Comparison of ENCODE assay signal across 8 cellular contexts in genomic region chr17:10737168-10737622, GRCh38. TPM values are rescaled to one million over a fixed set of nuclear protein-coding genes. Genes with fewer than 3 reads are reported as not detected.
DNase-seq lines count a peak whose midpoint lies in the region; ATAC-seq, FAIRE-seq and TF ChIP-seq lines count a peak whose summit lies in the region.

No MANE protein-coding gene starts in this region.

- BruUV-seq in HCT116 (replicated peaks; lab: Mats Ljungman, UMichigan): no TSS peak
- no TSS peak for BruUV-seq in K562 (replicated peaks; lab: Mats Ljungman, UMichigan)

- no peaks in the 10 kb centered on the region for H3K9me1 ChIP-seq in K562 (ENCODE audit: control insufficient read depth, insufficient read depth, low read length)

- TF ChIP-seq CTCF in HCT116 (IDR thresholded peaks at IDR 0.05 in 2 of 3, conservative IDR thresholded peaks at IDR 0.05 in 1 of 3; ENCODE audit: borderline replicate concordance in 1 of 3, insufficient read depth in 1 of 3, low read depth in 2 of 3, low read length in 2 of 3) (peak; percentile 58 to 87 (median 74); a peak in 5 of 6 replicates), K562 (IDR thresholded peaks at IDR 0.05 in 2 of 3, conservative IDR thresholded peaks at IDR 0.05 in 1 of 3; ENCODE audit: insufficient read depth in 2 of 3, low read depth in 1 of 3, low read length in 3 of 3) (peak; percentile 61 to 70 (median 67))

- TF ChIP-seq EP300 in K562 (IDR thresholded peaks at IDR 0.05; ENCODE audit: low read length): no peak

- H3K9me2 ChIP-seq in HCT116 (ENCODE audit: insufficient read depth): no peaks in the 10 kb centered on the region

- no peak overlapping the region for H3K9ac ChIP-seq in HCT116 (ENCODE audit: low read length)
- no peak overlapping the region for H3K9ac ChIP-seq in K562 (ENCODE audit: insufficient read depth in 1 of 2, low read depth in 2 of 2, low read length in 2 of 2)

- H3K9me3 ChIP-seq in HCT116 (ENCODE audit: control insufficient read depth in 1 of 2, insufficient read depth in 1 of 2, low read depth in 1 of 2, low read length in 2 of 2): no peaks in the 10 kb centered on the region
- no peaks in the 10 kb centered on the region for H3K9me3 ChIP-seq in K562 (replicated peaks; ENCODE audit: control insufficient read depth, insufficient read depth, low read depth, low read length)

- H3K79me2 ChIP-seq in HCT116 (ENCODE audit: insufficient read depth, low read length) (no peaks in the 10 kb centered on the region), K562 (ENCODE audit: control insufficient read depth, insufficient read depth, low read length) (no peaks in the 10 kb centered on the region)

- H3K36me3 ChIP-seq in HCT116 (ENCODE audit: control insufficient read depth in 1 of 2, insufficient read depth in 2 of 2, low read length in 2 of 2) (no peaks in the 10 kb centered on the region), K562 (ENCODE audit: control insufficient read depth, insufficient read depth, low read length) (no peaks in the 10 kb centered on the region)

- CTCF ChIA-PET in HCT116 (lab: Charles Lee) (interaction anchor here (0.7 to 2.5 kb wide), 13 partner anchors 12 to 1198 kb away, joined by 3 to 31 read pairs (median 3); no protein-coding TSS in a partner anchor), K562 (lab: Yijun Ruan, JAX; ENCODE audit: low intra/inter-chr PET ratio) (interaction anchor here (0.7 to 1.5 kb wide), 2 partner anchors 108 to 1249 kb away, joined by 3 to 5 read pairs; no protein-coding TSS in a partner anchor)

- TF ChIP-seq POLR2A in HCT116 (IDR thresholded peaks at IDR 0.05; ENCODE audit: borderline replicate concordance, extremely low read depth, insufficient read depth, insufficient read length): no peak
- no peak for TF ChIP-seq POLR2A in K562 (conservative IDR thresholded peaks at IDR 0.05)

- H3K4me1 ChIP-seq in HCT116 (ENCODE audit: control insufficient read depth in 1 of 2, insufficient read depth in 2 of 2, low read length in 2 of 2) (no peaks in the 10 kb centered on the region), K562 (replicated peaks in 1 of 2; ENCODE audit: control insufficient read depth in 2 of 2, insufficient read depth in 2 of 2, low read length in 2 of 2) (no peaks in the 10 kb centered on the region)

- TF ChIP-seq RAD21 in HCT116 (IDR thresholded peaks at IDR 0.05; ENCODE audit: low read depth): peak; percentile 77
- TF ChIP-seq RAD21 in K562 (CRISPR knock-in tag; conservative IDR thresholded peaks at IDR 0.05 in 1 of 2, IDR thresholded peaks at IDR 0.05 in 1 of 2): peak; percentile 35 to 70; a peak in 3 of 4 replicates

- 7% methylated on average over 3 of the region's 6 CpGs for WGBS in K562 (ENCODE audit: insufficient coverage, low coverage, missing lambda C conversion rate)

- RAD21 ChIA-PET in HCT116 (lab: Charles Lee; ENCODE audit: low non-redundant PET in 1 of 2, low total read pairs in 2 of 2, uncharacterized antibody in 2 of 2, unreplicated experiment in 2 of 2): interaction anchor here (1.2 to 1.7 kb wide), 2 partner anchors 108 kb away, joined by 3 to 5 read pairs; no protein-coding TSS in a partner anchor

- peak; percentile 90 for FAIRE-seq in K562 (lab: Jason Lieb, UNC)

- in situ Hi-C loops in K562 (cut with MboI): no loop called here

- POLR2A ChIA-PET in HCT116 (lab: Charles Lee): no interaction called here
- POLR2A ChIA-PET in K562 (lab: Yijun Ruan, JAX): interaction anchor here (1.2 kb wide), 1 partner anchor 11 kb away, joined by 4 read pairs; no protein-coding TSS in a partner anchor

- DNase-seq in COLO829 (ENCODE audit: low spot score): peak; percentile 61
- peak; percentile 39 for DNase-seq in HCT116 (ENCODE audit: low read depth, low spot score)
- DNase-seq in RKO (ENCODE audit: low spot score): peak; percentile 45
- DNase-seq in K562 (ENCODE audit: extremely low read depth in 1 of 4, low spot score in 3 of 4): peak; percentile 35 to 51 (median 38)
- peak; percentile 76 for DNase-seq in iPS-NIHi11 (ENCODE audit: low spot score)
- peak; percentile 10 for DNase-seq in stimulated activated CD4-positive, alpha-beta T cell treated with anti-CD3 and anti-CD28 coated beads, Interleukin-1b, Interleukin-23, amount 100 ng/mL, for 48 hours

- ATAC-seq in HCT116: peak; percentile 94
- peak; percentile 80 for ATAC-seq in K562
- ATAC-seq in HG03460 (IDR thresholded peaks at IDR 0.05; ENCODE audit: unreplicated experiment): no peak
- no peak for ATAC-seq in GM21360 (IDR thresholded peaks at IDR 0.05; ENCODE audit: unreplicated experiment)

- H3K4me3 ChIP-seq in HCT116 (replicated peaks in 1 of 2; ENCODE audit: low read depth in 1 of 2, low read length in 2 of 2) (no peak overlapping the region), K562 (no peak overlapping the region)

- H3K27ac ChIP-seq in HCT116 (ENCODE audit: low read depth, low read length) (no peak overlapping the region), K562 (ENCODE audit: extremely low read depth, low read depth, low read length) (no peak overlapping the region)

- H4K20me1 ChIP-seq in HCT116 (ENCODE audit: insufficient read depth) (no peaks in the 10 kb centered on the region), K562 (replicated peaks; ENCODE audit: control insufficient read depth, insufficient read depth, low read length) (no peaks in the 10 kb centered on the region)

- intact Hi-C loops in HCT116 (cut with micrococcal nuclease): loop anchor here (1.0 to 5.0 kb wide), 3 partner anchors 108 to 1250 kb away; no protein-coding TSS in a partner anchor
- intact Hi-C loops in K562 (cut with micrococcal nuclease): loop anchor here (1.0 kb wide), 1 partner anchor 108 kb away; no protein-coding TSS in a partner anchor

- peak overlapping the region; percentile 19 for H2AFZ ChIP-seq in HCT116 (ENCODE audit: low read depth, low read length, poor library complexity, severe bottlenecking)
- no peak overlapping the region for H2AFZ ChIP-seq in K562 (ENCODE audit: low read depth, low read length)

- H3K27me3 ChIP-seq in HCT116 (ENCODE audit: insufficient read depth, low read length) (peaks cover 11% of the 10 kb centered on the region; the same call in 1 of the 2 replicates), K562 (ENCODE audit: control insufficient read depth in 2 of 2, insufficient read depth in 2 of 2, low read length in 2 of 2) (peaks cover 0 to 6% of the 10 kb centered on the region in 2 experiments; a peak in 2 of 5 replicates)

- H3K4me2 ChIP-seq in HCT116 (ENCODE audit: low read length) (no peak overlapping the region), K562 (ENCODE audit: insufficient read depth, low read length) (no peak overlapping the region)

RNA-seq across cellular contexts. Expression of gene TMEM220, which starts 7.4 kb away (rescaled TPM):
- total RNA-seq in HCT116 (2021; ENCODE audit: unreplicated experiment) (not detected), K562 (2014; rRNA removed) (not detected in 2 replicates), K562 (2014; rRNA removed; fragmentation: Illumina TruSeq; extraction: Trizol) (not detected in 2 replicates), K562 (2015; rRNA removed; fragmentation: Illumina TruSeq; extraction: Trizol) (not detected in 2 replicates), K562 (2021) (not detected in 2 replicates)
- 0.07 and 0.08 TPM in 2 replicates for polyA plus RNA-seq in HCT116 (2012)
- not detected in 2 replicates for total RNA-seq in K562 (2011; cell fraction: chromatin; rRNA removed; ENCODE audit: low replicate concordance)
- not detected in 2 replicates for total RNA-seq in K562 (2011; cell fraction: nucleolus; rRNA removed)
- total RNA-seq in K562 (2011; cell fraction: nucleoplasm; rRNA removed): not detected in 2 replicates
- polyA plus RNA-seq in K562 (2011; rRNA removed) (not detected in 2 replicates), K562 (2014; fragmentation: Illumina TruSeq; extraction: Trizol) (not detected in 2 replicates), K562 (2014; fragmentation: Nextera tagmentation; extraction: Ambion mirVana) (not detected), K562 (2014; rRNA removed) (not detected in 2 replicates)
- not detected in 2 replicates for polyA plus RNA-seq in K562 (2011; cell fraction: cytosol; rRNA removed)
- polyA plus RNA-seq in K562 (2011; cell fraction: nucleus; rRNA removed): not detected in 2 replicates
- polyA plus RNA-seq in K562 (2012): 0.03 and 0.25 TPM in 2 replicates
- not detected in 2 replicates for polyA minus RNA-seq in K562 (2011; rRNA and poly(A)+ RNA removed)
- polyA minus RNA-seq in K562 (2011; cell fraction: cytosol; rRNA and poly(A)+ RNA removed): not detected in 2 replicates
- polyA minus RNA-seq in K562 (2011; cell fraction: nucleus; rRNA and poly(A)+ RNA removed): not detected in 2 replicates

RNA-seq across cellular contexts. Expression of gene ADPRM, which starts 39.8 kb away (rescaled TPM):
- total RNA-seq in HCT116 (2021; ENCODE audit: unreplicated experiment): 7.9 TPM
- 8.0 and 12.1 TPM in 2 replicates for polyA plus RNA-seq in HCT116 (2012)
- 6.3 and 16.1 TPM in 2 replicates for total RNA-seq in K562 (2011; cell fraction: chromatin; rRNA removed; ENCODE audit: low replicate concordance)
- 5.8 and 6.8 TPM in 2 replicates for total RNA-seq in K562 (2011; cell fraction: nucleolus; rRNA removed)
- 5.5 and 8.9 TPM in 2 replicates for total RNA-seq in K562 (2011; cell fraction: nucleoplasm; rRNA removed)
- 4.0 and 4.7 TPM in 2 replicates for total RNA-seq in K562 (2014; rRNA removed)
- 9.0 and 10.0 TPM in 2 replicates for total RNA-seq in K562 (2014; rRNA removed; fragmentation: Illumina TruSeq; extraction: Trizol)
- total RNA-seq in K562 (2015; rRNA removed; fragmentation: Illumina TruSeq; extraction: Trizol): 4.6 and 5.2 TPM in 2 replicates
- 5.1 and 5.3 TPM in 2 replicates for total RNA-seq in K562 (2021)
- polyA plus RNA-seq in K562 (2011; rRNA removed): 11.4 and 11.5 TPM in 2 replicates
- polyA plus RNA-seq in K562 (2011; cell fraction: cytosol; rRNA removed): 3.9 and 8.4 TPM in 2 replicates
- polyA plus RNA-seq in K562 (2011; cell fraction: nucleus; rRNA removed): 3.4 and 5.5 TPM in 2 replicates
- 5.6 and 10.6 TPM in 2 replicates for polyA plus RNA-seq in K562 (2012)
- 6.0 and 6.2 TPM in 2 replicates for polyA plus RNA-seq in K562 (2014; fragmentation: Illumina TruSeq; extraction: Trizol)
- polyA plus RNA-seq in K562 (2014; fragmentation: Nextera tagmentation; extraction: Ambion mirVana): 10 to 100 TPM; 13.8 to 17.6 TPM
- 5.5 and 5.6 TPM in 2 replicates for polyA plus RNA-seq in K562 (2014; rRNA removed)
- 16.4 and 17.1 TPM in 2 replicates for polyA minus RNA-seq in K562 (2011; rRNA and poly(A)+ RNA removed)
- 2.2 and 2.7 TPM in 2 replicates for polyA minus RNA-seq in K562 (2011; cell fraction: cytosol; rRNA and poly(A)+ RNA removed)
- 5.3 and 9.8 TPM in 2 replicates for polyA minus RNA-seq in K562 (2011; cell fraction: nucleus; rRNA and poly(A)+ RNA removed)

RNA-seq across cellular contexts. Expression of gene SCO1, which starts 39.9 kb away (rescaled TPM):
- total RNA-seq in HCT116 (2021; ENCODE audit: unreplicated experiment): 35.8 TPM
- polyA plus RNA-seq in HCT116 (2012): 14.8 and 16.3 TPM in 2 replicates
- total RNA-seq in K562 (2011; cell fraction: chromatin; rRNA removed; ENCODE audit: low replicate concordance): 15.9 and 22.9 TPM in 2 replicates
- 34.9 and 35.4 TPM in 2 replicates for total RNA-seq in K562 (2011; cell fraction: nucleolus; rRNA removed)
- total RNA-seq in K562 (2011; cell fraction: nucleoplasm; rRNA removed): 22.3 and 24.8 TPM in 2 replicates
- total RNA-seq in K562 (2014; rRNA removed): 40.9 and 51.1 TPM in 2 replicates
- total RNA-seq in K562 (2014; rRNA removed; fragmentation: Illumina TruSeq; extraction: Trizol): 24.1 and 24.6 TPM in 2 replicates
- total RNA-seq in K562 (2015; rRNA removed; fragmentation: Illumina TruSeq; extraction: Trizol): 19.7 and 20.5 TPM in 2 replicates
- total RNA-seq in K562 (2021): 32.9 and 35.1 TPM in 2 replicates
- 17.3 and 22.1 TPM in 2 replicates for polyA plus RNA-seq in K562 (2011; rRNA removed)
- 10.0 and 13.6 TPM in 2 replicates for polyA plus RNA-seq in K562 (2011; cell fraction: cytosol; rRNA removed)
- polyA plus RNA-seq in K562 (2011; cell fraction: nucleus; rRNA removed): 12.4 and 25.9 TPM in 2 replicates
- 9.6 and 13.6 TPM in 2 replicates for polyA plus RNA-seq in K562 (2012)
- 16.0 and 16.6 TPM in 2 replicates for polyA plus RNA-seq in K562 (2014; fragmentation: Illumina TruSeq; extraction: Trizol)
- polyA plus RNA-seq in K562 (2014; fragmentation: Nextera tagmentation; extraction: Ambion mirVana): 1 to 10 TPM; 7.1 to 8.6 TPM
- 28.1 and 35.6 TPM in 2 replicates for polyA plus RNA-seq in K562 (2014; rRNA removed)
- 19.9 and 21.2 TPM in 2 replicates for polyA minus RNA-seq in K562 (2011; rRNA and poly(A)+ RNA removed)
- polyA minus RNA-seq in K562 (2011; cell fraction: cytosol; rRNA and poly(A)+ RNA removed): 9.2 and 13.8 TPM in 2 replicates
- 27.3 and 33.8 TPM in 2 replicates for polyA minus RNA-seq in K562 (2011; cell fraction: nucleus; rRNA and poly(A)+ RNA removed)

Comparison
In these comparisons a context has a peak if more than half of its experiments do, and no peak if none do; other contexts are left out.
1. DNase-seq: peak in every context shown above with its lines; median percentile 76 in iPS-NIHi11; 61 in COLO829; 45 in RKO; 39 in HCT116; 38 in K562; 10 in stimulated activated CD4-positive, alpha-beta T cell treated with anti-CD3 and anti-CD28 coated beads, Interleukin-1b, Interleukin-23, amount 100 ng/mL, for 48 hours.
2. ATAC-seq: peak in HCT116 (single experiment) and K562 (single experiment); none in HG03460 (single experiment) and GM21360 (single experiment).